Comparison of ENCODE assay signal across 29 cellular contexts in the genomic region with DNA sequence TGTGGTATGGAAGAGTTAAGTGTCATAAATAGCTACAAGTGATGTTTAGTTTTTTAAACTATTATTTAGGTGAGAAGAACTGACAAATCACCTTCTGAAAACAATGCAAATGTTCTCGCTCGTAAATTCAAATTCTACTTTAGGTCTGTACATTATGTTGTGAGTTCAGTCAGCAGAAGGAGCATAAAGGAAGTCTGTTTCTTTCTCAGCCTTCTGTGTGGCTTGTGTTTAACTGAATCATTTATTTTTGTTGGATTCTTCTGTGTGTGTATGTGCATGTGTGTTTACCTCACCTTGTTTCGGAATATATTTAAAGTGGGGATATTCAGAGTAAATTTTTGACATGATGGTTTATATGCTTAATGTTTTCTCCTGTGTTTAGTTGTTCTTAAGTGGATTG.
"Had no signal": no experiment of that assay in that cellular context is flagged by ENCODE, and none has a peak within 500 bp of the region (broad histone marks: within the 10 kb centered on the region; RNA-seq: fewer than 3 reads in every experiment).

No MANE protein-coding gene starts in this region.

- DNase-seq: activated CD4-positive, alpha-beta T cell treated with anti-CD3 and anti-CD28 coated beads, Interleukin-2, amount 10 ng/mL, durations not matched to agents 24 days and 14 days; activated CD4-positive, CD25-positive, alpha-beta regulatory T cell treated with anti-CD3 and anti-CD28 coated beads, Interleukin-2, amount 50 U/mL, for 72 hours; activated CD8-positive, alpha-beta T cell treated with anti-CD3 and anti-CD28 coated beads for 36 hours; activated gamma-delta T cell treated with Interleukin-2 at 50 U/mL for 16 hours; activated naive CD4-positive, alpha-beta T cell treated with anti-CD3 and anti-CD28 coated beads, Interleukin-2, amount 50 U/mL, for 16 hours; activated T-cell treated with anti-CD3 and anti-CD28 coated beads, Interleukin-2, amount 50 U/mL, for 4 hours; amniotic stem cell; caudate nucleus; effector CD4-positive, alpha-beta T cell; foreskin keratinocyte; left ventricle myocardium inferior; mucosa of descending colon; right lobe of liver; stimulated activated CD4-positive, alpha-beta T cell treated with anti-CD3 and anti-CD28 coated beads, Interleukin-12 subunit alpha, Interleukin-12 subunit beta, amount 100 ng/mL, for 4 hours; stimulated activated CD4-positive, alpha-beta T cell treated with anti-CD3 and anti-CD28 coated beads, Interleukin-4, amount 100 ng/mL, for 1 hour; T-helper 17 cell; T1000; thyroid gland; upper lobe of left lung; WERI-Rb-1 had no signal

- H3K36me3 Mint-ChIP-seq: natural killer cell treated with Interleukin-12 subunit alpha and Interleukin-12 subunit beta and Interleukin-15 and Interleukin-18, amount 100 ng/mL, for 72 hours had no signal

- H3K9me3 ChIP-seq: esophagus muscularis mucosa, left ventricle myocardium inferior, mucosa of descending colon, neutrophil, right lobe of liver, thyroid gland, upper lobe of left lung had no signal

- H3K4me3 ChIP-seq: esophagus muscularis mucosa, left ventricle myocardium inferior, lung, mucosa of descending colon, right lobe of liver, thyroid gland, upper lobe of left lung had no signal

- H3K27me3 ChIP-seq: esophagus muscularis mucosa, foreskin keratinocyte, neutrophil, right lobe of liver, thyroid gland, upper lobe of left lung had no signal

- H3K36me3 ChIP-seq: esophagus muscularis mucosa, left ventricle myocardium inferior, neutrophil, right lobe of liver, thyroid gland, upper lobe of left lung, WERI-Rb-1 had no signal

- H3K4me1 ChIP-seq: esophagus muscularis mucosa, foreskin keratinocyte, left ventricle myocardium inferior, right lobe of liver, thyroid gland, upper lobe of left lung had no signal

- H3K27me3 Mint-ChIP-seq: activated CD4-positive, alpha-beta T cell treated with anti-CD3 and anti-CD28 coated beads, Interleukin-2, amount 10 ng/mL, durations not matched to agents 24 days and 14 days; activated CD8-positive, alpha-beta T cell treated with anti-CD3 and anti-CD28 coated beads for 36 hours; activated T-helper 17 cell treated with anti-CD3 and anti-CD28 coated beads, Interleukin-2, amount 50 U/mL, for 72 hours; dendritic cell treated with granulocyte-macrophage colony-stimulating factor and Interleukin-4, amounts not matched to agents 40 ng/mL and 50 ng/mL, for 4 days; natural killer cell treated with Interleukin-12 subunit alpha and Interleukin-12 subunit beta and Interleukin-15 and Interleukin-18, amount 100 ng/mL, for 72 hours; progenitor cell of endocrine pancreas; stimulated activated naive CD8-positive, alpha-beta T cell treated with anti-CD3 and anti-CD28 coated beads, Interleukin-15, Interleukin-2, amounts not matched to agents 100 ng/mL and 50 ng/mL, for 24 hours; T-helper 17 cell had no signal

- ATAC-seq: activated CD8-positive, alpha-beta T cell treated with anti-CD3 and anti-CD28 coated beads for 36 hours; activated T-cell treated with anti-CD3 and anti-CD28 coated beads, Interleukin-2, amount 50 U/mL, for 4 hours; activated T-helper 17 cell treated with anti-CD3 and anti-CD28 coated beads, Interleukin-2, amount 50 U/mL, for 72 hours; foreskin keratinocyte; mucosa of descending colon; natural killer cell treated with Interleukin-12 subunit alpha and Interleukin-12 subunit beta and Interleukin-15 and Interleukin-18, amount 100 ng/mL, for 72 hours; right lobe of liver; T-helper 17 cell had no signal

- H3K4me3 Mint-ChIP-seq: activated CD4-positive, alpha-beta T cell treated with anti-CD3 and anti-CD28 coated beads, Interleukin-2, amount 10 ng/mL, durations not matched to agents 24 days and 14 days; activated CD8-positive, alpha-beta T cell treated with anti-CD3 and anti-CD28 coated beads for 36 hours; activated T-cell treated with anti-CD3 and anti-CD28 coated beads, Interleukin-2, amount 50 U/mL, for 4 hours; activated T-helper 17 cell treated with anti-CD3 and anti-CD28 coated beads, Interleukin-2, amount 50 U/mL, for 72 hours; dendritic cell treated with granulocyte-macrophage colony-stimulating factor and Interleukin-4, amounts not matched to agents 40 ng/mL and 50 ng/mL, for 4 days; natural killer cell treated with Interleukin-12 subunit alpha and Interleukin-12 subunit beta and Interleukin-15 and Interleukin-18, amount 100 ng/mL, for 72 hours; stimulated activated naive CD8-positive, alpha-beta T cell treated with anti-CD3 and anti-CD28 coated beads, Interleukin-15, Interleukin-2, amounts not matched to agents 100 ng/mL and 50 ng/mL, for 24 hours; T-helper 17 cell had no signal

- H3K27ac ChIP-seq: esophagus muscularis mucosa, foreskin keratinocyte, left ventricle myocardium inferior, neutrophil, right lobe of liver, thyroid gland, upper lobe of left lung, WERI-Rb-1 had no signal

- H3K27ac Mint-ChIP-seq: activated CD4-positive, alpha-beta T cell treated with anti-CD3 and anti-CD28 coated beads, Interleukin-2, amount 10 ng/mL, durations not matched to agents 24 days and 14 days; activated CD8-positive, alpha-beta T cell treated with anti-CD3 and anti-CD28 coated beads for 36 hours; activated T-helper 17 cell treated with anti-CD3 and anti-CD28 coated beads, Interleukin-2, amount 50 U/mL, for 72 hours; dendritic cell treated with granulocyte-macrophage colony-stimulating factor and Interleukin-4, amounts not matched to agents 40 ng/mL and 50 ng/mL, for 4 days; natural killer cell treated with Interleukin-12 subunit alpha and Interleukin-12 subunit beta and Interleukin-15 and Interleukin-18, amount 100 ng/mL, for 72 hours; progenitor cell of endocrine pancreas; stimulated activated naive CD8-positive, alpha-beta T cell treated with anti-CD3 and anti-CD28 coated beads, Interleukin-15, Interleukin-2, amounts not matched to agents 100 ng/mL and 50 ng/mL, for 24 hours; T-helper 17 cell had no signal

- H3K4me1 Mint-ChIP-seq: activated CD4-positive, alpha-beta T cell treated with anti-CD3 and anti-CD28 coated beads, Interleukin-2, amount 10 ng/mL, durations not matched to agents 24 days and 14 days; activated T-helper 17 cell treated with anti-CD3 and anti-CD28 coated beads, Interleukin-2, amount 50 U/mL, for 72 hours; T-helper 17 cell had no signal

- H3K9me3 Mint-ChIP-seq: activated CD4-positive, alpha-beta T cell treated with anti-CD3 and anti-CD28 coated beads, Interleukin-2, amount 10 ng/mL, durations not matched to agents 24 days and 14 days; activated CD8-positive, alpha-beta T cell treated with anti-CD3 and anti-CD28 coated beads for 36 hours; activated T-cell treated with anti-CD3 and anti-CD28 coated beads, Interleukin-2, amount 50 U/mL, for 4 hours; activated T-helper 17 cell treated with anti-CD3 and anti-CD28 coated beads, Interleukin-2, amount 50 U/mL, for 72 hours; dendritic cell treated with granulocyte-macrophage colony-stimulating factor and Interleukin-4, amounts not matched to agents 40 ng/mL and 50 ng/mL, for 4 days; stimulated activated naive CD8-positive, alpha-beta T cell treated with anti-CD3 and anti-CD28 coated beads, Interleukin-15, Interleukin-2, amounts not matched to agents 100 ng/mL and 50 ng/mL, for 24 hours had no signal

- FAIRE-seq: islet of Langerhans had no signal
